31 cellular contexts compared by ENCODE assay signal in genomic region chr21:16061194-16061593, GRCh38.
"Had no signal": no experiment of that assay in that cellular context is flagged by ENCODE, and none has a peak within 500 bp of the region (broad histone marks: within the 10 kb centered on the region; RNA-seq: fewer than 3 reads in every experiment).

No MANE protein-coding gene starts in this region.

- H3K36me3 Mint-ChIP-seq: activated CD4-positive, alpha-beta memory T cell treated with anti-CD3 and anti-CD28 coated beads for 36 hours; activated CD8-positive, alpha-beta memory T cell treated with anti-CD3 and anti-CD28 coated beads, Interleukin-2, amount 10 ng/mL, durations not matched to agents 7 days and 5 days; activated naive CD4-positive, alpha-beta T cell treated with anti-CD3 and anti-CD28 coated beads, Interleukin-2, amount 50 U/mL, for 24 hours; activated naive CD8-positive, alpha-beta T cell treated with anti-CD3 and anti-CD28 coated beads for 36 hours had no signal

- H3K9me3 ChIP-seq: adrenal gland, ascending aorta, colonic mucosa had no signal

- H3K27ac Mint-ChIP-seq: activated CD4-positive, alpha-beta memory T cell treated with anti-CD3 and anti-CD28 coated beads for 36 hours; activated CD4-positive, alpha-beta T cell treated with anti-CD3 and anti-CD28 coated beads for 36 hours; activated CD4-positive, alpha-beta T cell treated with anti-CD3 and anti-CD28 coated beads, Interleukin-2, amount 10 ng/mL, durations not matched to agents 24 days and 14 days; activated CD8-positive, alpha-beta memory T cell treated with anti-CD3 and anti-CD28 coated beads, Interleukin-2, amount 10 ng/mL, durations not matched to agents 7 days and 5 days; activated CD8-positive, alpha-beta T cell treated with anti-CD3 and anti-CD28 coated beads, Interleukin-2, amount 10 ng/mL, durations not matched to agents 7 days and 5 days; activated naive CD4-positive, alpha-beta T cell treated with anti-CD3 and anti-CD28 coated beads for 36 hours; activated naive CD4-positive, alpha-beta T cell treated with anti-CD3 and anti-CD28 coated beads, Interleukin-2, amount 50 U/mL, for 24 hours; activated naive CD8-positive, alpha-beta T cell treated with anti-CD3 and anti-CD28 coated beads for 36 hours; activated naive CD8-positive, alpha-beta T cell treated with anti-CD3 and anti-CD28 coated beads, Interleukin-2, amount 50 U/mL, for 24 hours; activated T-helper 1 cell treated with anti-CD3 and anti-CD28 coated beads, Interleukin-12 subunit alpha, Interleukin-12 subunit beta, Interleukin-2, Interleukin-4 antibody, amounts not matched to agents 30 ng/mL and 10 ng/mL and 1 ng/mL, durations not matched to agents 14 hours and 24 hours and 36 hours; activated T-helper 2 cell treated with anti-CD3 and anti-CD28 coated beads, Interferon-gamma antibody, Interleukin-2, Interleukin-4, amounts not matched to agents 10 μg/mL and 5 μg/mL and 100 μg/mL, durations not matched to agents 14 hours and 24 hours and 36 hours; brain; endodermal cell had no signal

- H3K27me3 ChIP-seq: adrenal gland, ascending aorta, breast epithelium, cardiac muscle cell, colonic mucosa had no signal

- H3K4me1 Mint-ChIP-seq: activated CD4-positive, alpha-beta T cell treated with anti-CD3 and anti-CD28 coated beads for 36 hours; activated CD4-positive, alpha-beta T cell treated with anti-CD3 and anti-CD28 coated beads, Interleukin-2, amount 10 ng/mL, durations not matched to agents 24 days and 14 days; activated CD8-positive, alpha-beta memory T cell treated with anti-CD3 and anti-CD28 coated beads, Interleukin-2, amount 10 ng/mL, durations not matched to agents 7 days and 5 days; activated naive CD4-positive, alpha-beta T cell treated with anti-CD3 and anti-CD28 coated beads, Interleukin-2, amount 50 U/mL, for 24 hours; activated naive CD8-positive, alpha-beta T cell treated with anti-CD3 and anti-CD28 coated beads for 36 hours; activated naive CD8-positive, alpha-beta T cell treated with anti-CD3 and anti-CD28 coated beads, Interleukin-2, amount 50 U/mL, for 24 hours; brain; endodermal cell had no signal

- H3K4me1 ChIP-seq: adrenal gland, ascending aorta, breast epithelium, colonic mucosa had no signal

- H3K27ac ChIP-seq: adrenal gland, ascending aorta, breast epithelium, cardiac muscle cell, colonic mucosa had no signal

- H3K36me3 ChIP-seq: adrenal gland, ascending aorta, breast epithelium, cardiac muscle cell, colonic mucosa had no signal

- H3K4me3 ChIP-seq: adrenal gland, ascending aorta, breast epithelium, cardiac muscle cell, colonic mucosa had no signal

- H3K4me3 Mint-ChIP-seq: activated CD4-positive, alpha-beta memory T cell treated with anti-CD3 and anti-CD28 coated beads for 36 hours; activated CD4-positive, alpha-beta T cell treated with anti-CD3 and anti-CD28 coated beads for 36 hours; activated CD4-positive, alpha-beta T cell treated with anti-CD3 and anti-CD28 coated beads, Interleukin-2, amount 10 ng/mL, durations not matched to agents 24 days and 14 days; activated CD8-positive, alpha-beta memory T cell treated with anti-CD3 and anti-CD28 coated beads, Interleukin-2, amount 10 ng/mL, durations not matched to agents 7 days and 5 days; activated CD8-positive, alpha-beta T cell treated with anti-CD3 and anti-CD28 coated beads, Interleukin-2, amount 10 ng/mL, durations not matched to agents 7 days and 5 days; activated naive CD4-positive, alpha-beta T cell treated with anti-CD3 and anti-CD28 coated beads for 36 hours; activated naive CD4-positive, alpha-beta T cell treated with anti-CD3 and anti-CD28 coated beads, Interleukin-2, amount 50 U/mL, for 24 hours; activated naive CD8-positive, alpha-beta T cell treated with anti-CD3 and anti-CD28 coated beads for 36 hours; activated naive CD8-positive, alpha-beta T cell treated with anti-CD3 and anti-CD28 coated beads, Interleukin-2, amount 50 U/mL, for 24 hours; activated T-helper 1 cell treated with anti-CD3 and anti-CD28 coated beads, Interleukin-12 subunit alpha, Interleukin-12 subunit beta, Interleukin-2, Interleukin-4 antibody, amounts not matched to agents 30 ng/mL and 10 ng/mL and 1 ng/mL, durations not matched to agents 14 hours and 24 hours and 36 hours; brain; endodermal cell had no signal

- H3K9me3 Mint-ChIP-seq: activated CD4-positive, alpha-beta T cell treated with anti-CD3 and anti-CD28 coated beads, Interleukin-2, amount 10 ng/mL, durations not matched to agents 24 days and 14 days; activated naive CD4-positive, alpha-beta T cell treated with anti-CD3 and anti-CD28 coated beads for 36 hours; activated naive CD4-positive, alpha-beta T cell treated with anti-CD3 and anti-CD28 coated beads, Interleukin-2, amount 50 U/mL, for 24 hours; activated naive CD8-positive, alpha-beta T cell treated with anti-CD3 and anti-CD28 coated beads for 36 hours; activated naive CD8-positive, alpha-beta T cell treated with anti-CD3 and anti-CD28 coated beads, Interleukin-2, amount 50 U/mL, for 24 hours; activated T-helper 1 cell treated with anti-CD3 and anti-CD28 coated beads, Interleukin-12 subunit alpha, Interleukin-12 subunit beta, Interleukin-2, Interleukin-4 antibody, amounts not matched to agents 30 ng/mL and 10 ng/mL and 1 ng/mL, durations not matched to agents 14 hours and 24 hours and 36 hours; activated T-helper 2 cell treated with anti-CD3 and anti-CD28 coated beads, Interferon-gamma antibody, Interleukin-2, Interleukin-4, amounts not matched to agents 10 μg/mL and 5 μg/mL and 100 μg/mL, durations not matched to agents 14 hours and 24 hours and 36 hours had no signal

- ATAC-seq: activated CD4-positive, alpha-beta T cell treated with anti-CD3 and anti-CD28 coated beads for 36 hours; activated CD8-positive, alpha-beta memory T cell treated with anti-CD3 and anti-CD28 coated beads, Interleukin-2, amount 10 ng/mL, durations not matched to agents 7 days and 5 days; activated CD8-positive, alpha-beta T cell treated with anti-CD3 and anti-CD28 coated beads, Interleukin-2, amount 10 ng/mL, durations not matched to agents 7 days and 5 days; esophagus mucosa had no signal

- DNase-seq: activated CD4-positive, alpha-beta memory T cell treated with anti-CD3 and anti-CD28 coated beads for 36 hours; activated CD4-positive, alpha-beta T cell treated with anti-CD3 and anti-CD28 coated beads for 36 hours; activated CD4-positive, alpha-beta T cell treated with anti-CD3 and anti-CD28 coated beads, Interleukin-2, amount 10 ng/mL, durations not matched to agents 24 days and 14 days; activated CD4-positive, CD25-positive, alpha-beta regulatory T cell; activated CD4-positive, CD25-positive, alpha-beta regulatory T cell treated with anti-CD3 and anti-CD28 coated beads, Interleukin-2, amount 50 U/mL, for 72 hours; activated CD8-positive, alpha-beta memory T cell treated with anti-CD3 and anti-CD28 coated beads, Interleukin-2, amount 10 ng/mL, durations not matched to agents 7 days and 5 days; activated CD8-positive, alpha-beta memory T cell treated with anti-CD3 and anti-CD28 coated beads, Interleukin-2, amount 50 U/mL, for 4 hours; activated CD8-positive, alpha-beta T cell treated with anti-CD3 and anti-CD28 coated beads, Interleukin-2, amount 10 ng/mL, durations not matched to agents 7 days and 5 days; activated effector memory CD4-positive, alpha-beta T cell treated with anti-CD3 and anti-CD28 coated beads, Interleukin-2, amount 50 U/mL, for 16 hours; activated naive CD4-positive, alpha-beta T cell treated with anti-CD3 and anti-CD28 coated beads for 36 hours; activated naive CD8-positive, alpha-beta T cell treated with anti-CD3 and anti-CD28 coated beads for 36 hours; activated naive CD8-positive, alpha-beta T cell treated with anti-CD3 and anti-CD28 coated beads, Interleukin-2, amount 50 U/mL, for 24 hours; activated T-cell treated with anti-CD3 and anti-CD28 coated beads, Interleukin-2, amount 50 U/mL, for 1 hour; activated T-cell treated with anti-CD3 and anti-CD28 coated beads, Interleukin-2, amount 50 U/mL, for 48 hours; adrenal gland; amygdala; central memory CD4-positive, alpha-beta T cell; cerebellar nuclear complex; colonic mucosa; effector CD8-positive, alpha-beta T cell; endodermal cell; foreskin fibroblast; T-helper 2 cell had no signal
